Comparison of ENCODE assay signal across 1 cellular context in the genomic region with DNA sequence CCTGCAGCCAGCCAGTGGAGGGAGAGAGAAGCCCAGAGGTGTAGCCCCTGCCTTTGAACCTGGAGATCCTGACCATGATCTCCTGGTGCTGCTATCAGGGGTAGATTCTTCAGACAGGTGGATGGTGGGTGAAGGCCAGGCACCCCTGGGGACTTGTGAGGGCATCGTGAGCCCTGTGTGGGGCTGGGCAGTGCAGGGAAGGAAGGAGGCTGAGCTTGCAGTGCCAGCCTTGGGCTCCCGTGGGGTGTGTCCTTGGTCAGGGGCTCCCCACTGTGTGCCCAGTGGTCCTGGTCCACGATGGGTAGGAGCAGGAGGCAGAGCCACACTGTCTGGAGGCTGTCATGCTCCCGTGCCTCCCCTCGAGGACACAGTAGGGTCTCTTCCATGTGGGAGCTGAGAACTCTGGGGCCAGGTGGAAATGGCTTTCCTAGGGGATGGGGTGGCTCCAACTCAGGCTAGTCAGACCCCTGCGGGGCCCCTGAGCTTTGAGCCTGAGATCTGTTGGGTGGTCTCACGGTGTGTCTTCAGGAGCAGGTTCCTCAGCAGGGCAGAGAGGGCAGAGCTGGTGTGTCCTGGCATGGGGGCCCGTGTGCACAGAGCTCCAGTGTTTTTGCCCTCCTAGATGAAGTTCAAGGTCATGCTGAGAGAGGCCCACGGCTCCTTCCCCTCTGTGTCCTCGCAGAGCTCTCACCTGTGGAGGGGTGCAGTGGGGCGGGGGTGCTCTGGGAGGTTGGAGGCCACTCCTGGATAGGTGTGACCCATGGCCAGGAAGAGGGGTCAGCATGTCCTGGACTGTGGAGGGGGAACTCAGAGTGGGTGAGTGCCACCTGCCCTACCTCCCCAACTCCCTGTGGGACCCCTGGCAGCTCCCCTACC.
TF ChIP-seq lines count a peak whose summit lies in the region.

No MANE protein-coding gene starts in this region.

TF ChIP-seq in HepG2, 621 proteins besides CTCF, POLR2A, EP300 and RAD21:
- TF ChIP-seq ZNF761 (CRISPR knock-in tag; conservative IDR thresholded peaks at IDR 0.05) (no peak), PLSCR1 (CRISPR knock-in tag; IDR thresholded peaks at IDR 0.05; ENCODE audit: borderline replicate concordance) (no peak), KLF15 (CRISPR knock-in tag; IDR thresholded peaks at IDR 0.05; ENCODE audit: borderline replicate concordance) (no peak), RFX3 (CRISPR knock-in tag; IDR thresholded peaks at IDR 0.05) (no peak), ZNF75D (CRISPR knock-in tag; IDR thresholded peaks at IDR 0.05; ENCODE audit: borderline replicate concordance) (no peak), RFX5 (IDR thresholded peaks at IDR 0.05; ENCODE audit: low read depth, low read length) (no peak), ZNF652 (CRISPR knock-in tag; IDR thresholded peaks at IDR 0.05; ENCODE audit: borderline replicate concordance, low read depth) (no peak), MED8 (CRISPR knock-in tag; IDR thresholded peaks at IDR 0.05; ENCODE audit: insufficient replicate concordance) (no peak), MEF2D (CRISPR knock-in tag; IDR thresholded peaks at IDR 0.05) (no peak), NRL (CRISPR knock-in tag; IDR thresholded peaks at IDR 0.05; ENCODE audit: borderline replicate concordance) (no peak), ZBTB43 (CRISPR knock-in tag; conservative IDR thresholded peaks at IDR 0.05) (no peak), GLI4 (CRISPR knock-in tag; IDR thresholded peaks at IDR 0.05; ENCODE audit: borderline replicate concordance) (no peak), NR2F6 (IDR thresholded peaks at IDR 0.05) (no peak), NR2F6 (CRISPR knock-in tag; IDR thresholded peaks at IDR 0.05) (no peak)
- TF ChIP-seq, protein P1, sequence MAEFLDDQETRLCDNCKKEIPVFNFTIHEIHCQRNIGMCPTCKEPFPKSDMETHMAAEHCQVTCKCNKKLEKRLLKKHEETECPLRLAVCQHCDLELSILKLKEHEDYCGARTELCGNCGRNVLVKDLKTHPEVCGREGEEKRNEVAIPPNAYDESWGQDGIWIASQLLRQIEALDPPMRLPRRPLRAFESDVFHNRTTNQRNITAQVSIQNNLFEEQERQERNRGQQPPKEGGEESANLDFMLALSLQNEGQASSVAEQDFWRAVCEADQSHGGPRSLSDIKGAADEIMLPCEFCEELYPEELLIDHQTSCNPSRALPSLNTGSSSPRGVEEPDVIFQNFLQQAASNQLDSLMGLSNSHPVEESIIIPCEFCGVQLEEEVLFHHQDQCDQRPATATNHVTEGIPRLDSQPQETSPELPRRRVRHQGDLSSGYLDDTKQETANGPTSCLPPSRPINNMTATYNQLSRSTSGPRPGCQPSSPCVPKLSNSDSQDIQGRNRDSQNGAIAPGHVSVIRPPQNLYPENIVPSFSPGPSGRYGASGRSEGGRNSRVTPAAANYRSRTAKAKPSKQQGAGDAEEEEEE (CRISPR knock-in tag; IDR thresholded peaks at IDR 0.05; ENCODE audit: borderline replicate concordance), result no peak
